Comparison of ENCODE assay signal across 9 cellular contexts in genomic region chr3:146817705-146818104, GRCh38.
DNase-seq lines count a peak whose midpoint lies in the region; ATAC-seq and TF ChIP-seq lines count a peak whose summit lies in the region.
"Had no signal": no experiment of that assay in that cellular context is flagged by ENCODE, and none has a peak within 500 bp of the region (broad histone marks: within the 10 kb centered on the region; RNA-seq: fewer than 3 reads in every experiment).

No MANE protein-coding gene starts in this region.

- peak; percentile 23 for TF ChIP-seq CTCF in MM.1S (IDR thresholded peaks at IDR 0.05; ENCODE audit: low read length)
- TF ChIP-seq CTCF in astrocyte of the cerebellum (IDR thresholded peaks at IDR 0.05; ENCODE audit: low read depth, low read length, missing control alignments) = peak; percentile 51
- TF ChIP-seq CTCF in lower lobe of right lung (IDR thresholded peaks at IDR 0.05) = peak; percentile 15

- no peaks in the 10 kb centered on the region for H3K4me1 ChIP-seq in MM.1S (ENCODE audit: low read length)
- H3K4me1 ChIP-seq in lower lobe of right lung = no peaks in the 10 kb centered on the region

- H3K27me3 ChIP-seq in MM.1S (replicated peaks; ENCODE audit: insufficient read depth, low read length) (no peaks in the 10 kb centered on the region), lower lobe of right lung (ENCODE audit: low read depth) (no peaks in the 10 kb centered on the region)

- H3K4me3 Mint-ChIP-seq in activated CD8-positive, alpha-beta memory T cell treated with anti-CD3 and anti-CD28 coated beads, Interleukin-2, amount 10 ng/mL, durations not matched to agents 7 days and 5 days = no peak overlapping the region
- H3K4me3 Mint-ChIP-seq: activated CD4-positive, alpha-beta T cell treated with anti-CD3 and anti-CD28 coated beads, Interleukin-2, amount 10 ng/mL, durations not matched to agents 7 days and 5 days had no signal

- no peak overlapping the region for H3K27ac ChIP-seq in MM.1S (ENCODE audit: low read length)
- H3K27ac ChIP-seq in lower lobe of right lung = no peak overlapping the region

- no peaks in the 10 kb centered on the region for H3K36me3 Mint-ChIP-seq in activated CD8-positive, alpha-beta memory T cell treated with anti-CD3 and anti-CD28 coated beads, Interleukin-2, amount 10 ng/mL, durations not matched to agents 7 days and 5 days

- no peak overlapping the region for H2AFZ ChIP-seq in MM.1S (ENCODE audit: low read length)

- H3K27ac Mint-ChIP-seq in activated CD8-positive, alpha-beta memory T cell treated with anti-CD3 and anti-CD28 coated beads, Interleukin-2, amount 10 ng/mL, durations not matched to agents 7 days and 5 days = no peak overlapping the region
- H3K27ac Mint-ChIP-seq: activated CD4-positive, alpha-beta T cell treated with anti-CD3 and anti-CD28 coated beads, Interleukin-2, amount 10 ng/mL, durations not matched to agents 7 days and 5 days had no signal

- H3K9me3 Mint-ChIP-seq in activated CD8-positive, alpha-beta memory T cell treated with anti-CD3 and anti-CD28 coated beads, Interleukin-2, amount 10 ng/mL, durations not matched to agents 7 days and 5 days (ENCODE audit: low read depth) = no peaks in the 10 kb centered on the region
- H3K9me3 Mint-ChIP-seq: activated CD4-positive, alpha-beta T cell treated with anti-CD3 and anti-CD28 coated beads, Interleukin-2, amount 10 ng/mL, durations not matched to agents 7 days and 5 days had no signal

- ATAC-seq in lower lobe of right lung (no peak), GM19351 (IDR thresholded peaks at IDR 0.05; ENCODE audit: unreplicated experiment) (no peak)
- no peak for ATAC-seq in activated CD8-positive, alpha-beta memory T cell treated with anti-CD3 and anti-CD28 coated beads, Interleukin-2, amount 10 ng/mL, durations not matched to agents 7 days and 5 days

- H3K4me3 ChIP-seq in MM.1S (ENCODE audit: low read length) = no peak overlapping the region
- H3K4me3 ChIP-seq in astrocyte of the cerebellum (ENCODE audit: low read depth, low read length) = no peak overlapping the region
- no peak overlapping the region for H3K4me3 ChIP-seq in lower lobe of right lung

- no peak overlapping the region for H3K9ac ChIP-seq in MM.1S (ENCODE audit: low read length)

- CTCF ChIA-PET in activated CD8-positive, alpha-beta memory T cell treated with anti-CD3 and anti-CD28 coated beads, Interleukin-2, amount 10 ng/mL, durations not matched to agents 7 days and 5 days (lab: Charles Lee) = no interaction called here

- in situ Hi-C loops in astrocyte of the cerebellum (cut with HindIII; ENCODE audit: low sequenced_read_pairs) = loop anchor here (25.0 kb wide), 1 partner anchor 570 kb away; no protein-coding TSS in a partner anchor

- no peaks in the 10 kb centered on the region for H3K9me2 ChIP-seq in MM.1S (replicated peaks; ENCODE audit: insufficient read depth, low read length)

- no peaks in the 10 kb centered on the region for H4K20me1 ChIP-seq in MM.1S (ENCODE audit: insufficient read depth, low read length)

- no peaks in the 10 kb centered on the region for H3F3A ChIP-seq in MM.1S (ENCODE audit: insufficient read depth, low read length)

- H3K79me2 ChIP-seq in MM.1S (ENCODE audit: low read length) = no peaks in the 10 kb centered on the region

- intact Hi-C loops in lower lobe of right lung (cut with DNase I) = no loop called here

- H3K4me1 Mint-ChIP-seq in activated CD8-positive, alpha-beta memory T cell treated with anti-CD3 and anti-CD28 coated beads, Interleukin-2, amount 10 ng/mL, durations not matched to agents 7 days and 5 days = no peaks in the 10 kb centered on the region
- H3K4me1 Mint-ChIP-seq: activated CD4-positive, alpha-beta T cell treated with anti-CD3 and anti-CD28 coated beads, Interleukin-2, amount 10 ng/mL, durations not matched to agents 7 days and 5 days had no signal

- H3K36me3 ChIP-seq in MM.1S (replicated peaks; ENCODE audit: insufficient read depth, low read length) (no peaks in the 10 kb centered on the region), lower lobe of right lung (no peaks in the 10 kb centered on the region)

- no peaks in the 10 kb centered on the region for H3K27me3 Mint-ChIP-seq in activated CD8-positive, alpha-beta memory T cell treated with anti-CD3 and anti-CD28 coated beads, Interleukin-2, amount 10 ng/mL, durations not matched to agents 7 days and 5 days
- H3K27me3 Mint-ChIP-seq: activated CD4-positive, alpha-beta T cell treated with anti-CD3 and anti-CD28 coated beads, Interleukin-2, amount 10 ng/mL, durations not matched to agents 7 days and 5 days had no signal

- H3K4me2 ChIP-seq in MM.1S (ENCODE audit: low read depth, low read length) = no peak overlapping the region

- H3K9me3 ChIP-seq in MM.1S (replicated peaks; ENCODE audit: insufficient read depth, low read length) = no peaks in the 10 kb centered on the region
- H3K9me3 ChIP-seq in lower lobe of right lung = no peaks in the 10 kb centered on the region

- DNase-seq in DMS114 treated with DMSO at 0.1 percent for 48 hours (lab: John Stamatoyannopoulos, UW; ENCODE audit: unreplicated experiment) (peak; percentile 42), MM.1S (no peak), astrocyte of the cerebellum (ENCODE audit: low read depth) (peak; percentile 64), lower lobe of right lung (no peak), SKM-1 (lab: John Stamatoyannopoulos, UW; ENCODE audit: unreplicated experiment) (no peak)
- DNase-seq in activated CD8-positive, alpha-beta memory T cell treated with anti-CD3 and anti-CD28 coated beads, Interleukin-2, amount 10 ng/mL, durations not matched to agents 7 days and 5 days = no peak
- DNase-seq in effector CD4-positive, alpha-beta T cell = no peak
- DNase-seq: activated CD4-positive, alpha-beta T cell treated with anti-CD3 and anti-CD28 coated beads, Interleukin-2, amount 10 ng/mL, durations not matched to agents 7 days and 5 days had no signal

Comparison
In these comparisons a context has a peak if more than half of its experiments do, and no peak if none do; other contexts are left out.
1. DNase-seq: peak in DMS114 treated with DMSO at 0.1 percent for 48 hours (single experiment) and astrocyte of the cerebellum (single experiment); none in MM.1S (single experiment), lower lobe of right lung (single experiment), activated CD8-positive, alpha-beta memory T cell treated with anti-CD3 and anti-CD28 coated beads, Interleukin-2, amount 10 ng/mL, durations not matched to agents 7 days and 5 days (single experiment), SKM-1 (single experiment) and effector CD4-positive, alpha-beta T cell (single experiment).
2. Peak in every context shown above with its lines, with median percentiles within 50 percentile points of each other: CTCF ChIP-seq.